ENCODE assay signal across 2 cellular contexts in genomic region chr6:133880006-133880405, GRCh38.
A peak's percentile ranks its signal among the peaks of the same experiment; 100 is the strongest.
TF ChIP-seq lines count a peak whose summit lies in the region.

No MANE protein-coding gene starts in this region.

TF ChIP-seq in HepG2, 621 proteins besides CTCF, POLR2A, EP300 and RAD21:
- TF ChIP-seq ZNF512 (CRISPR knock-in tag; IDR thresholded peaks at IDR 0.05) (no peak), MAFK (conservative IDR thresholded peaks at IDR 0.05 in 1 of 2, IDR thresholded peaks at IDR 0.05 in 1 of 2; ENCODE audit: low read length in 2 of 2) (peak; percentile 57 to 60), GMEB1 (CRISPR knock-in tag; IDR thresholded peaks at IDR 0.05; ENCODE audit: borderline replicate concordance) (no peak), MAFF (IDR thresholded peaks at IDR 0.05; ENCODE audit: low read depth, low read length) (peak; percentile 53)

TF ChIP-seq in A549, 52 proteins besides CTCF, POLR2A, EP300 and RAD21:
- TF ChIP-seq ATOH8 (CRISPR knock-in tag; IDR thresholded peaks at IDR 0.05; ENCODE audit: low read depth) = no peak
- no peak for TF ChIP-seq ELK1 (IDR thresholded peaks at IDR 0.05; ENCODE audit: low read depth, low read length)
- peak; percentile 45 for TF ChIP-seq MAFK (IDR thresholded peaks at IDR 0.05; ENCODE audit: partially characterized antibody)
- no peak for TF ChIP-seq TP53 (CRISPR knock-in tag; IDR thresholded peaks at IDR 0.05)
- TF ChIP-seq HOXB13 (CRISPR knock-in tag; IDR thresholded peaks at IDR 0.05; ENCODE audit: low read depth) = no peak
